8 cellular contexts compared by ENCODE assay signal in genomic region chr3:139427283-139428060, GRCh38. TPM values are rescaled to one million over a fixed set of nuclear protein-coding genes. Genes with fewer than 3 reads are reported as not detected.
DNase-seq lines count a peak whose midpoint lies in the region; ATAC-seq and TF ChIP-seq lines count a peak whose summit lies in the region.

No MANE protein-coding gene starts in this region.

- intact Hi-C loops in left colon (cut with DNase I, micrococcal nuclease) = loop anchor here in 1 of 2 donors (5.0 to 10.0 kb wide), 2 partner anchors 135 to 1437 kb away; no protein-coding TSS in a partner anchor
- intact Hi-C loops in transverse colon (cut with DNase I; ENCODE audit: low total_unique reads) = loop anchor here (5.0 kb wide), 1 partner anchor 1310 kb away; no protein-coding TSS in a partner anchor
- intact Hi-C loops in posterior vena cava (cut with DNase I) = loop anchor here (5.0 kb wide), 1 partner anchor 135 kb away; no protein-coding TSS in a partner anchor

- no peak for TF ChIP-seq EP300 in transverse colon (IDR thresholded peaks at IDR 0.05; ENCODE audit: low read depth)

- H3K4me1 ChIP-seq in OCI-LY1 (ENCODE audit: insufficient read depth, low read length, severe bottlenecking) (no peaks in the 10 kb centered on the region), transverse colon (peaks cover 0 to 6% (median 0%) of the 10 kb centered on the region in 4 donors)

- TF ChIP-seq CTCF in OCI-LY1 (IDR thresholded peaks at IDR 0.05; ENCODE audit: low read length) (peak; percentile 97), transverse colon (IDR thresholded peaks at IDR 0.05) (peak; percentile 76 to 85 (median 83))

- DNase-seq in GF-D8 (lab: John Stamatoyannopoulos, UW) (peak; percentile 57), LHCN-M2 (ENCODE audit: low read depth) (peak; percentile 78), left colon (no peak), transverse colon (no peak), posterior vena cava (ENCODE audit: low spot score) (no peak)
- DNase-seq in central memory CD4-positive, alpha-beta T cell = peak; percentile 27

- H3K36me3 ChIP-seq in OCI-LY1 (ENCODE audit: insufficient read depth, low read length) (no peaks in the 10 kb centered on the region), transverse colon (no peaks in the 10 kb centered on the region)

- no peaks in the 10 kb centered on the region for H4K20me1 ChIP-seq in OCI-LY1 (ENCODE audit: insufficient read depth, low read length)

- no peak overlapping the region for H3K9ac ChIP-seq in OCI-LY1 (ENCODE audit: low read length)

- in situ Hi-C loops in transverse colon (cut with MboI; ENCODE audit: low pct_ligation_motif_present in 1 of 4, low pct_unique_long_range_greater_than_20kb in 1 of 4, low sequenced_read_pairs in 3 of 4) = loop anchor here in 3 of 4 donors (10.0 to 25.0 kb wide), 4 partner anchors 127 to 1435 kb away; partner anchors contain the start of gene CLSTN2 (in 1 of the 3)

- ATAC-seq in GM21717 (IDR thresholded peaks at IDR 0.05; ENCODE audit: unreplicated experiment) = peak; percentile 67
- ATAC-seq in left colon = peak; percentile 79

- H3K4me3 ChIP-seq in OCI-LY1 (ENCODE audit: low read depth, low read length, poor library complexity, severe bottlenecking) (no peak overlapping the region), transverse colon (no peak overlapping the region)

- H3K9me3 ChIP-seq in OCI-LY1 (ENCODE audit: low read length) (no peaks in the 10 kb centered on the region), transverse colon (no peaks in the 10 kb centered on the region)

- H3K27ac ChIP-seq in OCI-LY1 (ENCODE audit: low read depth, low read length, poor library complexity, severe bottlenecking) = no peak overlapping the region
- no peak overlapping the region for H3K27ac ChIP-seq in transverse colon

- H3K4me2 ChIP-seq in OCI-LY1 (ENCODE audit: low read length) = no peak overlapping the region

- no peak overlapping the region for H2AFZ ChIP-seq in OCI-LY1 (ENCODE audit: low read length)

- TF ChIP-seq POLR2A in transverse colon (IDR thresholded peaks at IDR 0.05) = no peak

- WGBS in transverse colon (ENCODE audit: low coverage in 1 of 2), 2 donors = 44 to 59% methylated on average over 4 to 7 of the region's 7 CpGs

- H3K27me3 ChIP-seq in OCI-LY1 (ENCODE audit: insufficient read depth, low read length) (no peaks in the 10 kb centered on the region), transverse colon (no peaks in the 10 kb centered on the region)

- H3K9me2 ChIP-seq in OCI-LY1 (ENCODE audit: low read depth, low read length) = no peaks in the 10 kb centered on the region

- H3F3A ChIP-seq in OCI-LY1 (ENCODE audit: insufficient read depth, low read length) = no peaks in the 10 kb centered on the region

- no peaks in the 10 kb centered on the region for H3K79me2 ChIP-seq in OCI-LY1 (ENCODE audit: insufficient read depth, low read length)

RNA-seq across cellular contexts. Expression of gene COPB2, which starts 38.0 kb away (rescaled TPM):
- 152 and 156 TPM in 2 replicates for total RNA-seq in LHCN-M2 (2014; rRNA removed)
- 117 TPM for polyA plus RNA-seq in LHCN-M2 (2012)
- 100 to 1,000 TPM; 128 to 143 TPM for total RNA-seq in left colon
- total RNA-seq in transverse colon = 10 to 100 TPM; 38.9 to 86.3 (median 56.3) TPM
- total RNA-seq in posterior vena cava = 100 to 1,000 TPM; 112 to 119 TPM

RNA-seq across cellular contexts. Expression of gene RBP2, which starts 48.8 kb away (rescaled TPM):
- total RNA-seq in LHCN-M2 (2014; rRNA removed) (not detected in 2 replicates), left colon (1 to 10 TPM in 1 of 2 donors, under 1 TPM in 1; 0.67 to 1.3 TPM), transverse colon (1 to 10 TPM in 1 of 4 donors, not detected in 3; 3.4 TPM), posterior vena cava (1 to 10 TPM in 1 of 2 donors, not detected in 1; 1.1 TPM)
- polyA plus RNA-seq in LHCN-M2 (2012) = not detected

Comparison
In these comparisons a context has a peak if more than half of its experiments do, and no peak if none do; other contexts are left out.
1. DNase-seq: peak in GF-D8 (single experiment), LHCN-M2 (single experiment) and central memory CD4-positive, alpha-beta T cell (single experiment); none in left colon (0 of 2), transverse colon (single experiment) and posterior vena cava (single experiment).